ENCODE assay signal across 9 cellular contexts in genomic region chr4:159946983-159947645, GRCh38.
DNase-seq lines count a peak whose midpoint lies in the region; ATAC-seq, FAIRE-seq and TF ChIP-seq lines count a peak whose summit lies in the region.
"Had no signal": no experiment of that assay in that cellular context is flagged by ENCODE, and none has a peak within 500 bp of the region (broad histone marks: within the 10 kb centered on the region; RNA-seq: fewer than 3 reads in every experiment).

No MANE protein-coding gene starts in this region.

- H3K4me3 ChIP-seq in spleen: peak overlapping the region in 1 of 8 donors; percentile 23
- H3K4me3 ChIP-seq in lower leg skin (ENCODE audit: low read depth, poor library complexity, severe bottlenecking): no peak overlapping the region

- H3K9me3 ChIP-seq in spleen: no peaks in the 10 kb centered on the region
- H3K9me3 ChIP-seq: neutrophil had no signal

- DNase-seq in Caki2 (ENCODE audit: low read depth): peak; percentile 60
- DNase-seq in SKM-1 (lab: John Stamatoyannopoulos, UW; ENCODE audit: unreplicated experiment): peak; percentile 15
- peak in 1 of 2 donors; percentile 8 for DNase-seq in frontal cortex (ENCODE audit: low spot score in 2 of 2)
- DNase-seq in spleen: no peak
- no peak for DNase-seq in activated T-cell treated with anti-CD3 and anti-CD28 coated beads, Interleukin-2, amount 50 U/mL, for 24 hours
- no peak for DNase-seq in lower leg skin (ENCODE audit: low spot score in 2 of 2)

- no peaks in the 10 kb centered on the region for H3K4me1 Mint-ChIP-seq in activated T-cell treated with anti-CD3 and anti-CD28 coated beads, Interleukin-2, amount 50 U/mL, for 24 hours (ENCODE audit: low read depth)

- no peaks in the 10 kb centered on the region for H3K27me3 ChIP-seq in spleen (replicated peaks in 1 of 7)
- H3K27me3 ChIP-seq: neutrophil had no signal

- H3K4me1 ChIP-seq in spleen: no peaks in the 10 kb centered on the region

- peak; percentile 64 for ATAC-seq in GM21367 (IDR thresholded peaks at IDR 0.05; ENCODE audit: unreplicated experiment)

- in situ Hi-C loops in Caki2 (cut with HindIII; ENCODE audit: low pct_unique_long_range_greater_than_20kb, low sequenced_read_pairs): no loop called here

- intact Hi-C loops in spleen (cut with DNase I; ENCODE audit: low total_unique reads) (no loop called here), lower leg skin (cut with DNase I; ENCODE audit: low total_unique reads) (no loop called here)

- H3K4me3 Mint-ChIP-seq in activated T-cell treated with anti-CD3 and anti-CD28 coated beads, Interleukin-2, amount 50 U/mL, for 24 hours: no peak overlapping the region

- TF ChIP-seq POLR2A in spleen (IDR thresholded peaks at IDR 0.05): no peak
- TF ChIP-seq POLR2A in lower leg skin (IDR thresholded peaks at IDR 0.05): no peak

- H3K27ac Mint-ChIP-seq in activated T-cell treated with anti-CD3 and anti-CD28 coated beads, Interleukin-2, amount 50 U/mL, for 24 hours: no peak overlapping the region

- H3K27me3 Mint-ChIP-seq in activated T-cell treated with anti-CD3 and anti-CD28 coated beads, Interleukin-2, amount 50 U/mL, for 24 hours: no peaks in the 10 kb centered on the region

- peak; percentile 52 for FAIRE-seq in frontal cortex (lab: Jason Lieb, UNC)

- peaks cover 3% of the 10 kb centered on the region for H3K9me3 Mint-ChIP-seq in activated T-cell treated with anti-CD3 and anti-CD28 coated beads, Interleukin-2, amount 50 U/mL, for 24 hours

- no peaks in the 10 kb centered on the region for H3K36me3 Mint-ChIP-seq in activated T-cell treated with anti-CD3 and anti-CD28 coated beads, Interleukin-2, amount 50 U/mL, for 24 hours (ENCODE audit: low read depth)

- H3K36me3 ChIP-seq in spleen: no peaks in the 10 kb centered on the region
- H3K36me3 ChIP-seq: neutrophil had no signal

- H3K27ac ChIP-seq in spleen: no peak overlapping the region
- H3K27ac ChIP-seq: neutrophil had no signal

- 41 to 53% (median 48%) methylated on average over 5 of the region's 5 CpGs for WGBS in spleen, 5 donors
- 47 to 52% methylated on average over 5 of the region's 5 CpGs for WGBS in lower leg skin, 2 donors

- peak; percentile 69 for TF ChIP-seq CTCF in LNCAP (IDR thresholded peaks at IDR 0.05)
- TF ChIP-seq CTCF in spleen (IDR thresholded peaks at IDR 0.05 in 8 of 11, conservative IDR thresholded peaks at IDR 0.05 in 3 of 11): peak in 8 of 11 experiments; percentile 18 to 67 (median 50)
- no peak for TF ChIP-seq CTCF in lower leg skin (IDR thresholded peaks at IDR 0.05)

Comparison
In these comparisons a context has a peak if more than half of its experiments do, and no peak if none do; other contexts are left out.
1. DNase-seq: peak in Caki2 (single experiment) and SKM-1 (single experiment); none in spleen (single experiment), activated T-cell treated with anti-CD3 and anti-CD28 coated beads, Interleukin-2, amount 50 U/mL, for 24 hours (single experiment) and lower leg skin (0 of 2).
2. CTCF ChIP-seq: peak in LNCAP (single experiment) and spleen (8 of 11); none in lower leg skin (0 of 3).